In the genomic region with DNA sequence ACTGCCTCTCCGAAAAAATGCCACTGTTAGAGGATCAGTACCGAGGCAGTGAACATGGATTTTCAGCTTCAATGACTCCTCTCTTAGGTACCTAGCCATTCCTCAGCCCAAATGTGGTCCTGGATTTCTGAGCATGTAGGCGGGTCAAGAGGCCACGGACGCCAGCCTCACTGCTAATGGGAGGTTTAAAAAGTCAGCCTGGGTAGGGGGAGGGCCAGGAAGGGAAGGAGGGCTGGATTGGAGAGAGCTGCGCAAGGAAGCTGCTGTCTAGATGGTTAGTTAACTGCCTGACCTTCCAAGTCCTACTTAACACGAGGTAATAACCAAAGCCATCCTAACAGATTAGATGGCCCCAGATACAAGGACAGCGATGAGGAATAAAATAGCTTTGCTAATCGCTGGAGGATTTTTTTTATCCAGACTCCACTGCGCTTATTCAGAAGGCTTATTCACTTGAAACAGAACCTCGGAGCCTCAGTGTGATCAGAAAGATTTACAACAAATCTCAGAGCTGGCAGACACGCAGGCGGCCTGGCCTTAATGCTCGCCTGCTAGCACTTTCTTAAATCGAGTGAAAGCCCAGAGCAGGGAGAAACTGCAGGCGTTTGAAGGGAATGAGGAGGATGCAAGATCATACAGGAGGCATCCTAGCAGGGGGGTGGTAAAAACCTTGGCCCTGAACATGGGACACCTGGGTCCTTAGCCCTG, we compare ENCODE assay signal across 2 cellular contexts.
TF ChIP-seq lines count a peak whose summit lies in the region.

No MANE protein-coding gene starts in this region.

TF ChIP-seq in SK-N-SH, 30 proteins besides CTCF, POLR2A, EP300 and RAD21 (continued from another document):
- TF ChIP-seq, protein P1, sequence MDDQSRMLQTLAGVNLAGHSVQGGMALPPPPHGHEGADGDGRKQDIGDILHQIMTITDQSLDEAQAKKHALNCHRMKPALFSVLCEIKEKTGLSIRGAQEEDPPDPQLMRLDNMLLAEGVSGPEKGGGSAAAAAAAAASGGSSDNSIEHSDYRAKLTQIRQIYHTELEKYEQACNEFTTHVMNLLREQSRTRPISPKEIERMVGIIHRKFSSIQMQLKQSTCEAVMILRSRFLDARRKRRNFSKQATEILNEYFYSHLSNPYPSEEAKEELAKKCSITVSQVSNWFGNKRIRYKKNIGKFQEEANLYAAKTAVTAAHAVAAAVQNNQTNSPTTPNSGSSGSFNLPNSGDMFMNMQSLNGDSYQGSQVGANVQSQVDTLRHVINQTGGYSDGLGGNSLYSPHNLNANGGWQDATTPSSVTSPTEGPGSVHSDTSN (IDR thresholded peaks at IDR 0.05): no peak
- no peak for TF ChIP-seq YY1 (IDR thresholded peaks at IDR 0.05; ENCODE audit: low read depth)
- no peak for TF ChIP-seq GABPA (IDR thresholded peaks at IDR 0.05; ENCODE audit: low read depth)
- no peak for TF ChIP-seq NFIC (IDR thresholded peaks at IDR 0.05; ENCODE audit: borderline replicate concordance)
- TF ChIP-seq SIN3A (IDR thresholded peaks at IDR 0.05; ENCODE audit: borderline replicate concordance, low read depth, low read length): no peak
- no peak for TF ChIP-seq CHD2 (IDR thresholded peaks at IDR 0.05; ENCODE audit: low read length, partially characterized antibody)
- no peak for TF ChIP-seq GATA2 (CRISPR knock-in tag; IDR thresholded peaks at IDR 0.05)
- TF ChIP-seq, protein P2, sequence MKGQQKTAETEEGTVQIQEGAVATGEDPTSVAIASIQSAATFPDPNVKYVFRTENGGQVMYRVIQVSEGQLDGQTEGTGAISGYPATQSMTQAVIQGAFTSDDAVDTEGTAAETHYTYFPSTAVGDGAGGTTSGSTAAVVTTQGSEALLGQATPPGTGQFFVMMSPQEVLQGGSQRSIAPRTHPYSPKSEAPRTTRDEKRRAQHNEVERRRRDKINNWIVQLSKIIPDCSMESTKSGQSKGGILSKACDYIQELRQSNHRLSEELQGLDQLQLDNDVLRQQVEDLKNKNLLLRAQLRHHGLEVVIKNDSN (IDR thresholded peaks at IDR 0.05; ENCODE audit: borderline replicate concordance, low read depth): no peak
- TF ChIP-seq RFX5 (IDR thresholded peaks at IDR 0.05; ENCODE audit: low read length): no peak
- no peak for TF ChIP-seq ELF1 (IDR thresholded peaks at IDR 0.05)

TF ChIP-seq in SK-N-SH treated with all-trans-retinoic acid at 6 μM for 48 hours, 23 proteins besides CTCF, POLR2A, EP300 and RAD21 (continued from another document):
- TF ChIP-seq, protein P3, sequence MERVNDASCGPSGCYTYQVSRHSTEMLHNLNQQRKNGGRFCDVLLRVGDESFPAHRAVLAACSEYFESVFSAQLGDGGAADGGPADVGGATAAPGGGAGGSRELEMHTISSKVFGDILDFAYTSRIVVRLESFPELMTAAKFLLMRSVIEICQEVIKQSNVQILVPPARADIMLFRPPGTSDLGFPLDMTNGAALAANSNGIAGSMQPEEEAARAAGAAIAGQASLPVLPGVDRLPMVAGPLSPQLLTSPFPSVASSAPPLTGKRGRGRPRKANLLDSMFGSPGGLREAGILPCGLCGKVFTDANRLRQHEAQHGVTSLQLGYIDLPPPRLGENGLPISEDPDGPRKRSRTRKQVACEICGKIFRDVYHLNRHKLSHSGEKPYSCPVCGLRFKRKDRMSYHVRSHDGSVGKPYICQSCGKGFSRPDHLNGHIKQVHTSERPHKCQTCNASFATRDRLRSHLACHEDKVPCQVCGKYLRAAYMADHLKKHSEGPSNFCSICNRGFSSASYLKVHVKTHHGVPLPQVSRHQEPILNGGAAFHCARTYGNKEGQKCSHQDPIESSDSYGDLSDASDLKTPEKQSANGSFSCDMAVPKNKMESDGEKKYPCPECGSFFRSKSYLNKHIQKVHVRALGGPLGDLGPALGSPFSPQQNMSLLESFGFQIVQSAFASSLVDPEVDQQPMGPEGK (CRISPR knock-in tag; IDR thresholded peaks at IDR 0.05; ENCODE audit: borderline replicate concordance): no peak
- no peak for TF ChIP-seq CSDC2 (CRISPR knock-in tag; IDR thresholded peaks at IDR 0.05)
